In genomic region chr19:35543280-35544109, GRCh38 we compare ENCODE assay signal across 20 cellular contexts. TPM values are rescaled to one million over a fixed set of nuclear protein-coding genes. Genes with fewer than 3 reads are reported as not detected.
DNase-seq lines count a peak whose midpoint lies in the region; ATAC-seq and TF ChIP-seq lines count a peak whose summit lies in the region.
"Had no signal": no experiment of that assay in that cellular context is flagged by ENCODE, and none has a peak within 500 bp of the region (broad histone marks: within the 10 kb centered on the region; RNA-seq: fewer than 3 reads in every experiment).

No MANE protein-coding gene starts in this region.

- H3K9me2 ChIP-seq in neural cell (ENCODE audit: insufficient read depth, low read length), result no peaks in the 10 kb centered on the region

- no peak overlapping the region for H3K4me2 ChIP-seq in neural cell (ENCODE audit: low read length)

- peak overlapping the region in 4 of 7 donors; percentile 3 to 90 (median 62) for H3K4me3 Mint-ChIP-seq in CD8-positive, alpha-beta memory T cell
- peak overlapping the region; percentile 97 for H3K4me3 Mint-ChIP-seq in activated naive CD8-positive, alpha-beta T cell

- no peak for ATAC-seq in HG02884 (IDR thresholded peaks at IDR 0.05; ENCODE audit: unreplicated experiment)
- ATAC-seq: foreskin keratinocyte, upper lobe of right lung had no signal

- H3K27ac ChIP-seq in CD8-positive, alpha-beta memory T cell (ENCODE audit: low read depth, low read length), result no peak overlapping the region
- H3K27ac ChIP-seq in HUES6 (ENCODE audit: low read depth, low read length) (no peak overlapping the region), neural cell (ENCODE audit: low read length) (no peak overlapping the region)
- H3K27ac ChIP-seq: foreskin keratinocyte, left ventricle myocardium inferior, stomach, upper lobe of right lung had no signal

- peaks cover 18% of the 10 kb centered on the region for H3K79me2 ChIP-seq in neural cell (replicated peaks; ENCODE audit: insufficient read depth, low read length)

- H2AFZ ChIP-seq in neural cell (ENCODE audit: low read depth, low read length), result no peak overlapping the region

- no peaks in the 10 kb centered on the region for H3K9me3 Mint-ChIP-seq in CD8-positive, alpha-beta memory T cell
- no peaks in the 10 kb centered on the region for H3K9me3 Mint-ChIP-seq in activated naive CD8-positive, alpha-beta T cell (ENCODE audit: low read depth)
- H3K9me3 Mint-ChIP-seq: CD14-positive monocyte had no signal

- no peaks in the 10 kb centered on the region for H3F3A ChIP-seq in neural cell (ENCODE audit: insufficient read depth, low read length, poor library complexity, severe bottlenecking)

- H3K9me3 ChIP-seq in CD8-positive, alpha-beta memory T cell (ENCODE audit: low read length), result no peaks in the 10 kb centered on the region
- H3K9me3 ChIP-seq in HUES6 (ENCODE audit: control insufficient read depth, insufficient read depth, low read depth, low read length) (no peaks in the 10 kb centered on the region), neural cell (ENCODE audit: low read length) (no peaks in the 10 kb centered on the region)
- H3K9me3 ChIP-seq: left ventricle myocardium inferior, stomach, upper lobe of right lung had no signal

- H3K27me3 Mint-ChIP-seq in CD8-positive, alpha-beta memory T cell, result no peaks in the 10 kb centered on the region
- no peaks in the 10 kb centered on the region for H3K27me3 Mint-ChIP-seq in activated naive CD8-positive, alpha-beta T cell

- H4K20me1 ChIP-seq in neural cell (ENCODE audit: insufficient read depth), result no peaks in the 10 kb centered on the region

- H3K27ac Mint-ChIP-seq in CD8-positive, alpha-beta memory T cell, result peak overlapping the region in 4 of 8 donors; percentile 52 to 89 (median 66)
- no peak overlapping the region for H3K27ac Mint-ChIP-seq in activated naive CD8-positive, alpha-beta T cell

- peaks cover 0 to 10% (median 0%) of the 10 kb centered on the region in 3 donors for H3K36me3 Mint-ChIP-seq in CD8-positive, alpha-beta memory T cell
- H3K36me3 Mint-ChIP-seq in activated naive CD8-positive, alpha-beta T cell, result no peaks in the 10 kb centered on the region

- no peak for DNase-seq in CD8-positive, alpha-beta memory T cell
- DNase-seq in NK-92 (lab: John Stamatoyannopoulos, UW; ENCODE audit: unreplicated experiment) (no peak), mucosa of gallbladder (ENCODE audit: low spot score) (no peak), DMS 273 treated with DMSO at 0.1 percent for 48 hours (lab: John Stamatoyannopoulos, UW) (no peak)
- DNase-seq: activated gamma-delta T cell, EL, foreskin keratinocyte, left ventricle myocardium inferior, NCI-H2029 treated with DMSO at 0.1 percent for 48 hours, NCI-H526 treated with DMSO at 0.1 percent for 48 hours, stomach, T-helper 1 cell, upper lobe of right lung had no signal

- peaks cover 18 to 32% (median 23%) of the 10 kb centered on the region in 3 donors for H3K4me1 Mint-ChIP-seq in CD8-positive, alpha-beta memory T cell
- peaks cover 28% of the 10 kb centered on the region for H3K4me1 Mint-ChIP-seq in activated naive CD8-positive, alpha-beta T cell (ENCODE audit: low read depth)

- no peaks in the 10 kb centered on the region for H3K27me3 ChIP-seq in CD8-positive, alpha-beta memory T cell (ENCODE audit: insufficient read depth, low read length, poor library complexity, severe bottlenecking)
- H3K27me3 ChIP-seq in HUES6 (ENCODE audit: control insufficient read depth, insufficient read depth, low read length), result no peaks in the 10 kb centered on the region
- H3K27me3 ChIP-seq in neural cell (ENCODE audit: insufficient read depth, low read depth, low read length), result no peaks in the 10 kb centered on the region
- H3K27me3 ChIP-seq: foreskin keratinocyte, stomach, upper lobe of right lung had no signal

- no peak for TF ChIP-seq CTCF in neural cell (IDR thresholded peaks at IDR 0.05; ENCODE audit: poor library complexity, severe bottlenecking)

- no peak overlapping the region for H3K4me3 ChIP-seq in CD8-positive, alpha-beta memory T cell (ENCODE audit: low read length)
- H3K4me3 ChIP-seq in HUES6 (ENCODE audit: low read depth, low read length) (0 out of 2 replicates have a peak overlapping the region, but pooled peaks have one; percentile 89), neural cell (ENCODE audit: low read length) (peak overlapping the region; percentile 99)

- no peaks in the 10 kb centered on the region for H3K36me3 ChIP-seq in CD8-positive, alpha-beta memory T cell (ENCODE audit: insufficient read depth, low read length)
- H3K36me3 ChIP-seq in HUES6 (ENCODE audit: control insufficient read depth, insufficient read depth, low read length) (peaks cover 33% of the 10 kb centered on the region), neural cell (ENCODE audit: insufficient read depth, low read length) (no peaks in the 10 kb centered on the region)
- H3K36me3 ChIP-seq: upper lobe of right lung had no signal

- POLR2A ChIA-PET in CD8-positive, alpha-beta memory T cell (lab: Charles Lee), result no interaction called here

- TF ChIP-seq RAD21 in neural cell (conservative IDR thresholded peaks at IDR 0.05), result no peak

- CTCF ChIA-PET in CD8-positive, alpha-beta memory T cell (lab: Charles Lee), result no interaction called here

- H3K4me1 ChIP-seq in CD8-positive, alpha-beta memory T cell (ENCODE audit: insufficient read depth, low read length), result peaks cover 19% of the 10 kb centered on the region
- H3K4me1 ChIP-seq in HUES6 (ENCODE audit: control insufficient read depth, insufficient read depth, low read length), result peaks cover 12% of the 10 kb centered on the region

- no peak for TF ChIP-seq EP300 in neural cell (conservative IDR thresholded peaks at IDR 0.05; ENCODE audit: poor library complexity, severe bottlenecking)

- H3K9ac ChIP-seq in HUES6 (ENCODE audit: low read length), result no peak overlapping the region
- no peak overlapping the region for H3K9ac ChIP-seq in neural cell (ENCODE audit: low read length)

TF ChIP-seq in neural cell, 6 proteins besides CTCF, POLR2A, EP300 and RAD21:
- TF ChIP-seq EZH2 (IDR thresholded peaks at IDR 0.05; ENCODE audit: borderline replicate concordance, insufficient read depth, low read length, poor library complexity, severe bottlenecking) (no peak), MXI1 (conservative IDR thresholded peaks at IDR 0.05; ENCODE audit: poor library complexity, severe bottlenecking) (no peak), SMC3 (conservative IDR thresholded peaks at IDR 0.05; ENCODE audit: poor library complexity) (no peak), TAF1 (IDR thresholded peaks at IDR 0.05; ENCODE audit: low read depth) (no peak), POLR2AphosphoS5 (IDR thresholded peaks at IDR 0.05) (no peak)
- TF ChIP-seq, protein P1, sequence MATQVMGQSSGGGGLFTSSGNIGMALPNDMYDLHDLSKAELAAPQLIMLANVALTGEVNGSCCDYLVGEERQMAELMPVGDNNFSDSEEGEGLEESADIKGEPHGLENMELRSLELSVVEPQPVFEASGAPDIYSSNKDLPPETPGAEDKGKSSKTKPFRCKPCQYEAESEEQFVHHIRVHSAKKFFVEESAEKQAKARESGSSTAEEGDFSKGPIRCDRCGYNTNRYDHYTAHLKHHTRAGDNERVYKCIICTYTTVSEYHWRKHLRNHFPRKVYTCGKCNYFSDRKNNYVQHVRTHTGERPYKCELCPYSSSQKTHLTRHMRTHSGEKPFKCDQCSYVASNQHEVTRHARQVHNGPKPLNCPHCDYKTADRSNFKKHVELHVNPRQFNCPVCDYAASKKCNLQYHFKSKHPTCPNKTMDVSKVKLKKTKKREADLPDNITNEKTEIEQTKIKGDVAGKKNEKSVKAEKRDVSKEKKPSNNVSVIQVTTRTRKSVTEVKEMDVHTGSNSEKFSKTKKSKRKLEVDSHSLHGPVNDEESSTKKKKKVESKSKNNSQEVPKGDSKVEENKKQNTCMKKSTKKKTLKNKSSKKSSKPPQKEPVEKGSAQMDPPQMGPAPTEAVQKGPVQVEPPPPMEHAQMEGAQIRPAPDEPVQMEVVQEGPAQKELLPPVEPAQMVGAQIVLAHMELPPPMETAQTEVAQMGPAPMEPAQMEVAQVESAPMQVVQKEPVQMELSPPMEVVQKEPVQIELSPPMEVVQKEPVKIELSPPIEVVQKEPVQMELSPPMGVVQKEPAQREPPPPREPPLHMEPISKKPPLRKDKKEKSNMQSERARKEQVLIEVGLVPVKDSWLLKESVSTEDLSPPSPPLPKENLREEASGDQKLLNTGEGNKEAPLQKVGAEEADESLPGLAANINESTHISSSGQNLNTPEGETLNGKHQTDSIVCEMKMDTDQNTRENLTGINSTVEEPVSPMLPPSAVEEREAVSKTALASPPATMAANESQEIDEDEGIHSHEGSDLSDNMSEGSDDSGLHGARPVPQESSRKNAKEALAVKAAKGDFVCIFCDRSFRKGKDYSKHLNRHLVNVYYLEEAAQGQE (IDR thresholded peaks at IDR 0.05; ENCODE audit: borderline replicate concordance), result no peak

RNA-seq across cellular contexts. Expression of gene TMEM147, which starts 1.9 kb away (rescaled TPM):
- 10 to 100 TPM; 82.6 to 91.4 TPM for total RNA-seq in CD8-positive, alpha-beta memory T cell
- polyA plus RNA-seq in CD8-positive, alpha-beta memory T cell, result 175 TPM
- 106 and 108 TPM in 2 replicates for polyA plus RNA-seq in neural cell
- polyA minus RNA-seq in neural cell, result 37.7 and 37.9 TPM in 2 replicates
- total RNA-seq in mucosa of gallbladder, result 87.6 TPM

RNA-seq across cellular contexts. Expression of gene GAPDHS, which starts 10.2 kb away (rescaled TPM):
- not detected for total RNA-seq in CD8-positive, alpha-beta memory T cell
- not detected for polyA plus RNA-seq in CD8-positive, alpha-beta memory T cell
- polyA plus RNA-seq in neural cell, result not detected in 2 replicates
- polyA minus RNA-seq in neural cell, result not detected in 2 replicates
- not detected for total RNA-seq in mucosa of gallbladder
- total RNA-seq: foreskin keratinocyte, left ventricle myocardium inferior, M059J, pulmonary artery endothelial cell, stomach, upper lobe of right lung had no signal
- polyA plus RNA-seq: CD14-positive monocyte, foreskin keratinocyte, stomach had no signal

RNA-seq across cellular contexts. Expression of gene SBSN, which starts 15.4 kb away (rescaled TPM):
- total RNA-seq in CD8-positive, alpha-beta memory T cell, result not detected
- polyA plus RNA-seq in CD8-positive, alpha-beta memory T cell, result not detected
- polyA plus RNA-seq in neural cell, result not detected in 2 replicates
- polyA minus RNA-seq in neural cell, result not detected in 2 replicates
- total RNA-seq in mucosa of gallbladder, result not detected
- total RNA-seq: left ventricle myocardium inferior, pulmonary artery endothelial cell, stomach, upper lobe of right lung had no signal
- polyA plus RNA-seq: CD14-positive monocyte had no signal

RNA-seq across cellular contexts. Expression of gene ATP4A, which starts 20.0 kb away (rescaled TPM):
- total RNA-seq in CD8-positive, alpha-beta memory T cell, result not detected
- polyA plus RNA-seq in CD8-positive, alpha-beta memory T cell, result not detected
- 0.34 TPM in 1 of 2 replicates, not detected in the other for polyA plus RNA-seq in neural cell
- polyA minus RNA-seq in neural cell, result not detected in 2 replicates
- not detected for total RNA-seq in mucosa of gallbladder
- total RNA-seq: foreskin keratinocyte, left ventricle myocardium inferior, M059J, pulmonary artery endothelial cell, upper lobe of right lung had no signal
- polyA plus RNA-seq: CD14-positive monocyte, foreskin keratinocyte had no signal

RNA-seq across cellular contexts. Expression of gene DMKN, which starts 30.0 kb away (rescaled TPM):
- total RNA-seq in CD8-positive, alpha-beta memory T cell, result 1 to 10 TPM; 1.7 to 2.2 TPM
- 10.2 TPM for polyA plus RNA-seq in CD8-positive, alpha-beta memory T cell
- not detected in 2 replicates for polyA plus RNA-seq in neural cell
- not detected in 2 replicates for polyA minus RNA-seq in neural cell
- 1.8 TPM for total RNA-seq in mucosa of gallbladder
- total RNA-seq: pulmonary artery endothelial cell had no signal
- polyA plus RNA-seq: CD14-positive monocyte had no signal
